1 cellular context compared by ENCODE assay signal in genomic region chr18:12595571-12596255, GRCh38.
TF ChIP-seq lines count a peak whose summit lies in the region.

No MANE protein-coding gene starts in this region.

TF ChIP-seq in HepG2, 621 proteins besides CTCF, POLR2A, EP300 and RAD21 (continued from another document and continues in another):
- TF ChIP-seq, protein P1, sequence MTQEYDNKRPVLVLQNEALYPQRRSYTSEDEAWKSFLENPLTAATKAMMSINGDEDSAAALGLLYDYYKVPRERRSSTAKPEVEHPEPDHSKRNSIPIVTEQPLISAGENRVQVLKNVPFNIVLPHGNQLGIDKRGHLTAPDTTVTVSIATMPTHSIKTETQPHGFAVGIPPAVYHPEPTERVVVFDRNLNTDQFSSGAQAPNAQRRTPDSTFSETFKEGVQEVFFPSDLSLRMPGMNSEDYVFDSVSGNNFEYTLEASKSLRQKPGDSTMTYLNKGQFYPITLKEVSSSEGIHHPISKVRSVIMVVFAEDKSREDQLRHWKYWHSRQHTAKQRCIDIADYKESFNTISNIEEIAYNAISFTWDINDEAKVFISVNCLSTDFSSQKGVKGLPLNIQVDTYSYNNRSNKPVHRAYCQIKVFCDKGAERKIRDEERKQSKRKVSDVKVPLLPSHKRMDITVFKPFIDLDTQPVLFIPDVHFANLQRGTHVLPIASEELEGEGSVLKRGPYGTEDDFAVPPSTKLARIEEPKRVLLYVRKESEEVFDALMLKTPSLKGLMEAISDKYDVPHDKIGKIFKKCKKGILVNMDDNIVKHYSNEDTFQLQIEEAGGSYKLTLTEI (CRISPR knock-in tag; conservative IDR thresholded peaks at IDR 0.05): no peak
- TF ChIP-seq MIXL1 (CRISPR knock-in tag; IDR thresholded peaks at IDR 0.05): peak; percentile 84
- TF ChIP-seq SP5 (CRISPR knock-in tag; IDR thresholded peaks at IDR 0.05; ENCODE audit: borderline replicate concordance, low read depth): no peak
- no peak for TF ChIP-seq ZNF891 (CRISPR knock-in tag; IDR thresholded peaks at IDR 0.05)
- no peak for TF ChIP-seq ZNF569 (CRISPR knock-in tag; IDR thresholded peaks at IDR 0.05; ENCODE audit: borderline replicate concordance)
- TF ChIP-seq ZNF274 (CRISPR knock-in tag; IDR thresholded peaks at IDR 0.05): no peak
- TF ChIP-seq ZBTB3 (CRISPR knock-in tag; IDR thresholded peaks at IDR 0.05; ENCODE audit: borderline replicate concordance, low read depth): no peak
- TF ChIP-seq ZSCAN12 (CRISPR knock-in tag; IDR thresholded peaks at IDR 0.05): no peak
- TF ChIP-seq, protein P2, sequence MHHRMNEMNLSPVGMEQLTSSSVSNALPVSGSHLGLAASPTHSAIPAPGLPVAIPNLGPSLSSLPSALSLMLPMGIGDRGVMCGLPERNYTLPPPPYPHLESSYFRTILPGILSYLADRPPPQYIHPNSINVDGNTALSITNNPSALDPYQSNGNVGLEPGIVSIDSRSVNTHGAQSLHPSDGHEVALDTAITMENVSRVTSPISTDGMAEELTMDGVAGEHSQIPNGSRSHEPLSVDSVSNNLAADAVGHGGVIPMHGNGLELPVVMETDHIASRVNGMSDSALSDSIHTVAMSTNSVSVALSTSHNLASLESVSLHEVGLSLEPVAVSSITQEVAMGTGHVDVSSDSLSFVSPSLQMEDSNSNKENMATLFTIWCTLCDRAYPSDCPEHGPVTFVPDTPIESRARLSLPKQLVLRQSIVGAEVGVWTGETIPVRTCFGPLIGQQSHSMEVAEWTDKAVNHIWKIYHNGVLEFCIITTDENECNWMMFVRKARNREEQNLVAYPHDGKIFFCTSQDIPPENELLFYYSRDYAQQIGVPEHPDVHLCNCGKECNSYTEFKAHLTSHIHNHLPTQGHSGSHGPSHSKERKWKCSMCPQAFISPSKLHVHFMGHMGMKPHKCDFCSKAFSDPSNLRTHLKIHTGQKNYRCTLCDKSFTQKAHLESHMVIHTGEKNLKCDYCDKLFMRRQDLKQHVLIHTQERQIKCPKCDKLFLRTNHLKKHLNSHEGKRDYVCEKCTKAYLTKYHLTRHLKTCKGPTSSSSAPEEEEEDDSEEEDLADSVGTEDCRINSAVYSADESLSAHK (CRISPR knock-in tag; IDR thresholded peaks at IDR 0.05; ENCODE audit: borderline replicate concordance): no peak
- TF ChIP-seq EHMT2 (IDR thresholded peaks at IDR 0.05; ENCODE audit: borderline replicate concordance, low read depth, low read length): peak; percentile 61; the same call in 1 of the 2 replicates
- TF ChIP-seq ARHGAP35 (CRISPR knock-in tag; IDR thresholded peaks at IDR 0.05; ENCODE audit: borderline replicate concordance): no peak
- TF ChIP-seq TOPORS (CRISPR knock-in tag; IDR thresholded peaks at IDR 0.05): no peak
- no peak for TF ChIP-seq ZC3H4 (CRISPR knock-in tag; IDR thresholded peaks at IDR 0.05; ENCODE audit: borderline replicate concordance)
- TF ChIP-seq ZKSCAN5 (CRISPR knock-in tag; IDR thresholded peaks at IDR 0.05): no peak
- TF ChIP-seq ZFY (CRISPR knock-in tag; IDR thresholded peaks at IDR 0.05): no peak
- TF ChIP-seq, protein P3, sequence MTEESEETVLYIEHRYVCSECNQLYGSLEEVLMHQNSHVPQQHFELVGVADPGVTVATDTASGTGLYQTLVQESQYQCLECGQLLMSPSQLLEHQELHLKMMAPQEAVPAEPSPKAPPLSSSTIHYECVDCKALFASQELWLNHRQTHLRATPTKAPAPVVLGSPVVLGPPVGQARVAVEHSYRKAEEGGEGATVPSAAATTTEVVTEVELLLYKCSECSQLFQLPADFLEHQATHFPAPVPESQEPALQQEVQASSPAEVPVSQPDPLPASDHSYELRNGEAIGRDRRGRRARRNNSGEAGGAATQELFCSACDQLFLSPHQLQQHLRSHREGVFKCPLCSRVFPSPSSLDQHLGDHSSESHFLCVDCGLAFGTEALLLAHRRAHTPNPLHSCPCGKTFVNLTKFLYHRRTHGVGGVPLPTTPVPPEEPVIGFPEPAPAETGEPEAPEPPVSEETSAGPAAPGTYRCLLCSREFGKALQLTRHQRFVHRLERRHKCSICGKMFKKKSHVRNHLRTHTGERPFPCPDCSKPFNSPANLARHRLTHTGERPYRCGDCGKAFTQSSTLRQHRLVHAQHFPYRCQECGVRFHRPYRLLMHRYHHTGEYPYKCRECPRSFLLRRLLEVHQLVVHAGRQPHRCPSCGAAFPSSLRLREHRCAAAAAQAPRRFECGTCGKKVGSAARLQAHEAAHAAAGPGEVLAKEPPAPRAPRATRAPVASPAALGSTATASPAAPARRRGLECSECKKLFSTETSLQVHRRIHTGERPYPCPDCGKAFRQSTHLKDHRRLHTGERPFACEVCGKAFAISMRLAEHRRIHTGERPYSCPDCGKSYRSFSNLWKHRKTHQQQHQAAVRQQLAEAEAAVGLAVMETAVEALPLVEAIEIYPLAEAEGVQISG (CRISPR knock-in tag; IDR thresholded peaks at IDR 0.05): no peak
- peak; percentile 29; the same call in 1 of the 2 replicates for TF ChIP-seq ZNF331 (CRISPR knock-in tag; IDR thresholded peaks at IDR 0.05)
- no peak for TF ChIP-seq YY1 (IDR thresholded peaks at IDR 0.05; ENCODE audit: insufficient read depth, insufficient replicate concordance, low read depth, low read length)
- TF ChIP-seq ZNF749 (CRISPR knock-in tag; IDR thresholded peaks at IDR 0.05; ENCODE audit: borderline replicate concordance): no peak
- TF ChIP-seq ELF4 (CRISPR knock-in tag; IDR thresholded peaks at IDR 0.05; ENCODE audit: borderline replicate concordance): no peak
- peak; percentile 72 for TF ChIP-seq RXRB (CRISPR knock-in tag; IDR thresholded peaks at IDR 0.05; ENCODE audit: borderline replicate concordance)
- no peak for TF ChIP-seq ATF7-NPFF (CRISPR knock-in tag; IDR thresholded peaks at IDR 0.05; ENCODE audit: low read depth)
- TF ChIP-seq TFE3 (CRISPR knock-in tag; IDR thresholded peaks at IDR 0.05): 0 out of 2 replicates have a peak, but pooled peaks have one; percentile 19
- TF ChIP-seq GFI1 (CRISPR knock-in tag; IDR thresholded peaks at IDR 0.05; ENCODE audit: borderline replicate concordance): peak; percentile 40; the same call in 1 of the 2 replicates
- TF ChIP-seq ZNF589 (CRISPR knock-in tag; conservative IDR thresholded peaks at IDR 0.05): no peak
- TF ChIP-seq TGIF2 (CRISPR knock-in tag; IDR thresholded peaks at IDR 0.05): 0 out of 2 replicates have a peak, but pooled peaks have one; percentile 55
- TF ChIP-seq ARID5B (CRISPR knock-in tag; IDR thresholded peaks at IDR 0.05): peak; percentile 93
- TF ChIP-seq ZNF614 (CRISPR knock-in tag; IDR thresholded peaks at IDR 0.05; ENCODE audit: borderline replicate concordance): peak; percentile 62; the same call in 1 of the 2 replicates
- no peak for TF ChIP-seq AGO1 (IDR thresholded peaks at IDR 0.05; ENCODE audit: low read depth, low read length, poor library complexity, severe bottlenecking)
- no peak for TF ChIP-seq AKNA (CRISPR knock-in tag; IDR thresholded peaks at IDR 0.05; ENCODE audit: borderline replicate concordance)
- TF ChIP-seq SMAD3 (CRISPR knock-in tag; IDR thresholded peaks at IDR 0.05): peak; percentile 52; the same call in 1 of the 2 replicates
- TF ChIP-seq ZBTB21 (CRISPR knock-in tag; IDR thresholded peaks at IDR 0.05): no peak
- no peak for TF ChIP-seq ATRX (CRISPR knock-in tag; IDR thresholded peaks at IDR 0.05; ENCODE audit: borderline replicate concordance)
- no peak for TF ChIP-seq RFX3 (CRISPR knock-in tag; IDR thresholded peaks at IDR 0.05)
- TF ChIP-seq, protein P4, sequence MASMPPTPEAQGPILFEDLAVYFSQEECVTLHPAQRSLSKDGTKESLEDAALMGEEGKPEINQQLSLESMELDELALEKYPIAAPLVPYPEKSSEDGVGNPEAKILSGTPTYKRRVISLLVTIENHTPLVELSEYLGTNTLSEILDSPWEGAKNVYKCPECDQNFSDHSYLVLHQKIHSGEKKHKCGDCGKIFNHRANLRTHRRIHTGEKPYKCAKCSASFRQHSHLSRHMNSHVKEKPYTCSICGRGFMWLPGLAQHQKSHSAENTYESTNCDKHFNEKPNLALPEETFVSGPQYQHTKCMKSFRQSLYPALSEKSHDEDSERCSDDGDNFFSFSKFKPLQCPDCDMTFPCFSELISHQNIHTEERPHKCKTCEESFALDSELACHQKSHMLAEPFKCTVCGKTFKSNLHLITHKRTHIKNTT (CRISPR knock-in tag; IDR thresholded peaks at IDR 0.05): no peak
- TF ChIP-seq SSRP1 (CRISPR knock-in tag; IDR thresholded peaks at IDR 0.05): peak; percentile 27; the same call in 1 of the 2 replicates
- no peak for TF ChIP-seq ZNF432 (CRISPR knock-in tag; IDR thresholded peaks at IDR 0.05; ENCODE audit: borderline replicate concordance)
- TF ChIP-seq PCBP2 (optimal IDR thresholded peaks at IDR 0.05; ENCODE audit: low read depth, low read length, poor library complexity, severe bottlenecking): no peak
- no peak for TF ChIP-seq BRD4 (CRISPR knock-in tag; IDR thresholded peaks at IDR 0.05)
- no peak for TF ChIP-seq ZNF629 (CRISPR knock-in tag; conservative IDR thresholded peaks at IDR 0.05)
- TF ChIP-seq CCAR2 (optimal IDR thresholded peaks at IDR 0.05; ENCODE audit: low read depth, low read length): no peak
- TF ChIP-seq ZNF10 (CRISPR knock-in tag; IDR thresholded peaks at IDR 0.05; ENCODE audit: borderline replicate concordance, low read depth): no peak
- no peak for TF ChIP-seq NFATC3 (CRISPR knock-in tag; IDR thresholded peaks at IDR 0.05)
